16 cellular contexts compared by ENCODE assay signal in the genomic region with DNA sequence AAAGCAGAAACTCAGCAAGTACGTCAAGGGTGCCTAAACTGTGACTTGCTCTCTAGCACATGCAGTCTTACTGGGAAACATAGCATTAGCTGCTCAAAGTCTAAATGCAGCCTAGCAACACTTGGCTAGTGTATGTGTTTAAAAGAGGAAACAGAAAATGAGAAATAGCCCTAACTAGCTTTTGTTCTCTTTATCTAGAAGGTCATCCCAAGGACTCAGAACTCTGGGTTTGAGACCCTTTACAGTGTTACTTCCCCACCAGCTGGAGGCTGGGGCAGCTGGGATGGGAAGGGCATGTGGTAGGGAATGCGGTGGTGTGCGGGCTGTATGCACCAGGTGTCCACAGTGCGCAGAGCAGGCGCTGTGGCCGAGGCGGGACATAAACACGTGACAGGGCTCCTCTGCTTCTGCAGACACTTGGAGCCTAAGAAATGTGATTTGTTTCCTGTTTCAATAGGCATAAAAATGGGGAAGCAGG. TPM values are rescaled to one million over a fixed set of nuclear protein-coding genes. Genes with fewer than 3 reads are reported as not detected.
DNase-seq lines count a peak whose midpoint lies in the region; ATAC-seq and TF ChIP-seq lines count a peak whose summit lies in the region.
"Had no signal": no experiment of that assay in that cellular context is flagged by ENCODE, and none has a peak within 500 bp of the region (broad histone marks: within the 10 kb centered on the region; RNA-seq: fewer than 3 reads in every experiment).

No MANE protein-coding gene starts in this region.

- H3K36me3 ChIP-seq in BLaER1 (peaks cover 93% of the 10 kb centered on the region), OCI-LY3 (replicated peaks; ENCODE audit: low read depth, low read length) (peaks cover 6% of the 10 kb centered on the region), endodermal cell (ENCODE audit: control insufficient read depth, insufficient read depth, low read length) (no peaks in the 10 kb centered on the region), muscle layer of duodenum (ENCODE audit: control insufficient read depth in 1 of 2, insufficient read depth in 2 of 2, low read length in 2 of 2) (no peaks in the 10 kb centered on the region)
- H3K36me3 ChIP-seq: neutrophil, transverse colon had no signal

- H3K27me3 Mint-ChIP-seq in endodermal cell (ENCODE audit: insufficient read depth) = no peaks in the 10 kb centered on the region
- H3K27me3 Mint-ChIP-seq in activated naive CD8-positive, alpha-beta T cell treated with anti-CD3 and anti-CD28 coated beads, Interleukin-2, amount 50 U/mL, for 24 hours = peaks cover 59% of the 10 kb centered on the region

- no peak overlapping the region for H2AFZ ChIP-seq in OCI-LY3 (ENCODE audit: low read depth, low read length)

- H3K9me3 ChIP-seq in BLaER1 (no peaks in the 10 kb centered on the region), OCI-LY3 (ENCODE audit: insufficient read depth, low read length) (no peaks in the 10 kb centered on the region), endodermal cell (ENCODE audit: control insufficient read depth, low read length) (no peaks in the 10 kb centered on the region), muscle layer of duodenum (ENCODE audit: control insufficient read depth in 1 of 2, low read length in 2 of 2) (no peaks in the 10 kb centered on the region)
- H3K9me3 ChIP-seq: neutrophil, transverse colon had no signal

- H3K4me2 ChIP-seq in BLaER1 = no peak overlapping the region
- peak overlapping the region; percentile 75 for H3K4me2 ChIP-seq in OCI-LY3 (ENCODE audit: low read length)

- H3K4me3 ChIP-seq in BLaER1 (no peak overlapping the region), OCI-LY3 (ENCODE audit: low read length) (peak overlapping the region; percentile 36), endodermal cell (ENCODE audit: low read length) (peak overlapping the region; percentile 84), muscle layer of duodenum (ENCODE audit: low read depth in 1 of 2, low read length in 2 of 2) (no peak overlapping the region)
- H3K4me3 ChIP-seq: transverse colon had no signal

- 90 to 92% methylated on average over 8 of the region's 8 CpGs for WGBS in endodermal cell (ENCODE audit: insufficient coverage in 1 of 2, insufficient read length in 1 of 2), 2 experiments

- in situ Hi-C loops in G401 (cut with HindIII; ENCODE audit: low sequenced_read_pairs) = no loop called here

- no peak for DNase-seq in endodermal cell
- DNase-seq in stimulated activated CD4-positive, alpha-beta T cell treated with anti-CD3 and anti-CD28 coated beads, Interleukin-15, amount 100 ng/mL, for 24 hours = no peak
- no peak for DNase-seq in activated naive CD8-positive, alpha-beta T cell treated with anti-CD3 and anti-CD28 coated beads, Interleukin-2, amount 50 U/mL, for 24 hours
- DNase-seq in NCI-H526 (lab: John Stamatoyannopoulos, UW) = no peak
- DNase-seq in G401 (ENCODE audit: low spot score) = no peak
- DNase-seq: activated B cell treated with CpG ODN at 0.5 μM for 24 hours; activated T-cell treated with anti-CD3 and anti-CD28 coated beads for 4 hours; effector CD8-positive, alpha-beta T cell; NCI-H1092 treated with DMSO at 0.1 percent for 48 hours; NCI-H446 treated with DMSO at 0.1 percent for 48 hours; SHP77 treated with DMSO at 0.1 percent for 48 hours; transverse colon had no signal

- no peak overlapping the region for H3K4me3 Mint-ChIP-seq in endodermal cell
- H3K4me3 Mint-ChIP-seq in activated naive CD8-positive, alpha-beta T cell treated with anti-CD3 and anti-CD28 coated beads, Interleukin-2, amount 50 U/mL, for 24 hours = no peak overlapping the region
- H3K4me3 Mint-ChIP-seq: activated B cell treated with CpG ODN at 0.5 μM for 24 hours had no signal

- H3K79me2 ChIP-seq in OCI-LY3 (ENCODE audit: low read length) = no peaks in the 10 kb centered on the region

- H3K36me3 Mint-ChIP-seq in endodermal cell (ENCODE audit: low read depth) = peaks cover 50% of the 10 kb centered on the region
- no peaks in the 10 kb centered on the region for H3K36me3 Mint-ChIP-seq in activated naive CD8-positive, alpha-beta T cell treated with anti-CD3 and anti-CD28 coated beads, Interleukin-2, amount 50 U/mL, for 24 hours (ENCODE audit: low read depth)

- no peak for ATAC-seq in activated naive CD8-positive, alpha-beta T cell treated with anti-CD3 and anti-CD28 coated beads, Interleukin-2, amount 50 U/mL, for 24 hours

- no peaks in the 10 kb centered on the region for H3K9me3 Mint-ChIP-seq in endodermal cell
- H3K9me3 Mint-ChIP-seq in activated naive CD8-positive, alpha-beta T cell treated with anti-CD3 and anti-CD28 coated beads, Interleukin-2, amount 50 U/mL, for 24 hours = no peaks in the 10 kb centered on the region
- H3K9me3 Mint-ChIP-seq: activated B cell treated with CpG ODN at 0.5 μM for 24 hours had no signal

- no peaks in the 10 kb centered on the region for H3K27me3 ChIP-seq in BLaER1
- H3K27me3 ChIP-seq in OCI-LY3 (ENCODE audit: low read depth, low read length) = no peaks in the 10 kb centered on the region
- no peaks in the 10 kb centered on the region for H3K27me3 ChIP-seq in endodermal cell (ENCODE audit: control insufficient read depth, insufficient read depth, low read length, poor library complexity, severe bottlenecking)
- H3K27me3 ChIP-seq in muscle layer of duodenum (ENCODE audit: low read depth, low read length) = no peaks in the 10 kb centered on the region
- H3K27me3 ChIP-seq: transverse colon had no signal

- peaks cover 88% of the 10 kb centered on the region for H3K4me1 Mint-ChIP-seq in endodermal cell
- peaks cover 2% of the 10 kb centered on the region for H3K4me1 Mint-ChIP-seq in activated naive CD8-positive, alpha-beta T cell treated with anti-CD3 and anti-CD28 coated beads, Interleukin-2, amount 50 U/mL, for 24 hours

- peaks cover 56% of the 10 kb centered on the region; the same call in 1 of the 2 replicates for H4K20me1 ChIP-seq in BLaER1
- H4K20me1 ChIP-seq in OCI-LY3 (ENCODE audit: insufficient read depth, low read length) = peaks cover 29% of the 10 kb centered on the region; the same call in 1 of the 2 replicates

- 0 out of 2 replicates have a peak overlapping the region, but pooled peaks have one; percentile 15 for H3K27ac ChIP-seq in BLaER1
- H3K27ac ChIP-seq in OCI-LY3 (ENCODE audit: low read length) = no peak overlapping the region
- H3K27ac ChIP-seq in endodermal cell (ENCODE audit: low read depth, low read length) = no peak overlapping the region
- H3K27ac ChIP-seq in muscle layer of duodenum (ENCODE audit: low read length) = peak overlapping the region; percentile 58
- H3K27ac ChIP-seq: neutrophil had no signal

- no peak overlapping the region for H3K27ac Mint-ChIP-seq in endodermal cell
- no peak overlapping the region for H3K27ac Mint-ChIP-seq in activated naive CD8-positive, alpha-beta T cell treated with anti-CD3 and anti-CD28 coated beads, Interleukin-2, amount 50 U/mL, for 24 hours
- H3K27ac Mint-ChIP-seq: activated B cell treated with CpG ODN at 0.5 μM for 24 hours had no signal

- H3K4me1 ChIP-seq in BLaER1 (peaks cover 52% of the 10 kb centered on the region), OCI-LY3 (ENCODE audit: low read length) (peaks cover 34% of the 10 kb centered on the region), endodermal cell (ENCODE audit: control insufficient read depth, insufficient read depth, low read length) (peaks cover 30% of the 10 kb centered on the region), muscle layer of duodenum (ENCODE audit: control insufficient read depth in 1 of 2, insufficient read depth in 2 of 2, low read length in 2 of 2) (peaks cover 20 to 28% of the 10 kb centered on the region in 2 donors)

- H3K9ac ChIP-seq in BLaER1 (no peak overlapping the region), OCI-LY3 (ENCODE audit: low read length) (no peak overlapping the region), endodermal cell (ENCODE audit: extremely low read depth, low read length, poor library complexity, severe bottlenecking) (no peak overlapping the region)

- 0 out of 2 replicates have a peak, but pooled peaks have one; percentile 21 for TF ChIP-seq CTCF in OCI-LY3 (IDR thresholded peaks at IDR 0.05; ENCODE audit: low read depth, low read length)
- TF ChIP-seq CTCF in endodermal cell (conservative IDR thresholded peaks at IDR 0.05) = no peak

RNA-seq across cellular contexts. Expression of a gene that starts 13.3 kb away (rescaled TPM):
- total RNA-seq in endodermal cell = 10 to 100 TPM; 56.4 to 84.1 TPM
- 35.3 TPM for polyA plus RNA-seq in endodermal cell (2013, experiment 1 of 2)
- 36.0 TPM for polyA plus RNA-seq in endodermal cell (2013, experiment 2 of 2)
- total RNA-seq in G401 (2014; rRNA removed; shearing (Covaris generic)) = 16.8 and 22.8 TPM in 2 replicates

Comparison
In these comparisons a context has a peak if more than half of its experiments do, and no peak if none do; other contexts are left out.
1. H3K27ac ChIP-seq: peak in BLaER1 (single experiment) and muscle layer of duodenum (single experiment); none in OCI-LY3 (single experiment) and endodermal cell (single experiment).
2. H3K4me3 ChIP-seq: peak in OCI-LY3 (single experiment) and endodermal cell (single experiment); none in BLaER1 (single experiment) and muscle layer of duodenum (0 of 2).